In genomic region chr4:126448093-126448820, GRCh38 we compare ENCODE assay signal across 31 cellular contexts.
"Had no signal": no experiment of that assay in that cellular context is flagged by ENCODE, and none has a peak within 500 bp of the region (broad histone marks: within the 10 kb centered on the region; RNA-seq: fewer than 3 reads in every experiment).

No MANE protein-coding gene starts in this region.

- ATAC-seq: gastroesophageal sphincter; left cardiac atrium; naive thymus-derived CD4-positive, alpha-beta T cell; pancreas; sciatic nerve; stimulated activated naive CD8-positive, alpha-beta T cell treated with anti-CD3 and anti-CD28 coated beads, Interleukin-15, Interleukin-2, amounts not matched to agents 100 U/mL and 50 U/mL, for 24 hours had no signal

- H3K36me3 Mint-ChIP-seq: activated CD4-positive, alpha-beta memory T cell treated with anti-CD3 and anti-CD28 coated beads for 36 hours; activated naive CD4-positive, alpha-beta T cell treated with anti-CD3 and anti-CD28 coated beads, Interleukin-2, amount 10 ng/mL, durations not matched to agents 7 days and 5 days; activated naive CD8-positive, alpha-beta T cell treated with anti-CD3 and anti-CD28 coated beads, Interleukin-2, amount 10 ng/mL, durations not matched to agents 7 days and 5 days; naive thymus-derived CD4-positive, alpha-beta T cell had no signal

- FAIRE-seq: astrocyte, keratinocyte, pancreas, urothelium cell line had no signal

- H3K9me3 ChIP-seq: esophagus squamous epithelium, gastroesophageal sphincter, pancreas, prostate gland, thoracic aorta had no signal

- DNase-seq: activated CD4-positive, alpha-beta memory T cell treated with anti-CD3 and anti-CD28 coated beads for 36 hours; activated CD4-positive, alpha-beta T cell treated with anti-CD3 and anti-CD28 coated beads, Interleukin-2, amount 10 ng/mL, durations not matched to agents 24 days and 14 days; activated CD4-positive, CD25-positive, alpha-beta regulatory T cell treated with anti-CD3 and anti-CD28 coated beads, Interleukin-2, amount 50 U/mL, for 72 hours; activated CD8-positive, alpha-beta memory T cell treated with anti-CD3 and anti-CD28 coated beads, Interleukin-2, amount 50 U/mL, for 4 hours; activated gamma-delta T cell; activated naive CD4-positive, alpha-beta T cell treated with anti-CD3 and anti-CD28 coated beads, Interleukin-2, amount 10 ng/mL, durations not matched to agents 7 days and 5 days; activated naive CD8-positive, alpha-beta T cell treated with anti-CD3 and anti-CD28 coated beads, Interleukin-2, amount 10 ng/mL, durations not matched to agents 7 days and 5 days; activated T-cell treated with anti-CD3 and anti-CD28 coated beads, Interleukin-2, amount 50 U/mL, for 24 hours; brain microvascular endothelial cell; esophagus squamous epithelium; head of caudate nucleus; hippocampal formation; left cardiac atrium; mammary epithelial cell; midbrain; naive thymus-derived CD4-positive, alpha-beta T cell; nucleus accumbens; pancreas; retina; stimulated activated CD4-positive, alpha-beta T cell treated with anti-CD3 and anti-CD28 coated beads, Interleukin-12 subunit alpha, Interleukin-12 subunit beta, amount 100 ng/mL, for 4 hours; stimulated activated CD4-positive, alpha-beta T cell treated with anti-CD3 and anti-CD28 coated beads, Interleukin-4, amount 100 ng/mL, for 1 hour; stimulated activated naive CD8-positive, alpha-beta T cell treated with anti-CD3 and anti-CD28 coated beads, Interleukin-15, Interleukin-2, amounts not matched to agents 100 U/mL and 50 U/mL, for 24 hours had no signal

- H3K4me1 Mint-ChIP-seq: activated CD4-positive, alpha-beta T cell treated with anti-CD3 and anti-CD28 coated beads, Interleukin-2, amount 10 ng/mL, durations not matched to agents 24 days and 14 days; activated naive CD4-positive, alpha-beta T cell treated with anti-CD3 and anti-CD28 coated beads, Interleukin-2, amount 10 ng/mL, durations not matched to agents 7 days and 5 days; activated naive CD8-positive, alpha-beta T cell treated with anti-CD3 and anti-CD28 coated beads, Interleukin-2, amount 10 ng/mL, durations not matched to agents 7 days and 5 days; naive thymus-derived CD4-positive, alpha-beta T cell had no signal

- H3K4me3 Mint-ChIP-seq: activated CD4-positive, alpha-beta memory T cell treated with anti-CD3 and anti-CD28 coated beads for 36 hours; activated CD4-positive, alpha-beta T cell treated with anti-CD3 and anti-CD28 coated beads, Interleukin-2, amount 10 ng/mL, durations not matched to agents 24 days and 14 days; activated naive CD4-positive, alpha-beta T cell treated with anti-CD3 and anti-CD28 coated beads, Interleukin-2, amount 10 ng/mL, durations not matched to agents 7 days and 5 days; activated naive CD8-positive, alpha-beta T cell treated with anti-CD3 and anti-CD28 coated beads, Interleukin-2, amount 10 ng/mL, durations not matched to agents 7 days and 5 days; activated T-cell treated with anti-CD3 and anti-CD28 coated beads, Interleukin-2, amount 50 U/mL, for 24 hours; dendritic cell treated with granulocyte-macrophage colony-stimulating factor and Interleukin-4, amounts not matched to agents 40 ng/mL and 50 ng/mL, for 4 days; naive thymus-derived CD4-positive, alpha-beta T cell; T-helper 1 cell treated with Interleukin-12 subunit alpha and Interleukin-12 subunit beta and Interleukin-4 antibody, amounts not matched to agents 30 μg/mL and 1 μg/mL, for 36 hours had no signal

- H3K27me3 Mint-ChIP-seq: activated CD4-positive, alpha-beta memory T cell treated with anti-CD3 and anti-CD28 coated beads for 36 hours; activated CD4-positive, alpha-beta T cell treated with anti-CD3 and anti-CD28 coated beads, Interleukin-2, amount 10 ng/mL, durations not matched to agents 24 days and 14 days; activated naive CD4-positive, alpha-beta T cell treated with anti-CD3 and anti-CD28 coated beads, Interleukin-2, amount 10 ng/mL, durations not matched to agents 7 days and 5 days; activated naive CD8-positive, alpha-beta T cell treated with anti-CD3 and anti-CD28 coated beads, Interleukin-2, amount 10 ng/mL, durations not matched to agents 7 days and 5 days; activated T-cell treated with anti-CD3 and anti-CD28 coated beads, Interleukin-2, amount 50 U/mL, for 24 hours; dendritic cell treated with granulocyte-macrophage colony-stimulating factor and Interleukin-4, amounts not matched to agents 40 ng/mL and 50 ng/mL, for 4 days; naive thymus-derived CD4-positive, alpha-beta T cell had no signal

- H3K9me3 Mint-ChIP-seq: activated CD4-positive, alpha-beta T cell treated with anti-CD3 and anti-CD28 coated beads, Interleukin-2, amount 10 ng/mL, durations not matched to agents 24 days and 14 days; activated naive CD8-positive, alpha-beta T cell treated with anti-CD3 and anti-CD28 coated beads, Interleukin-2, amount 10 ng/mL, durations not matched to agents 7 days and 5 days had no signal

- H3K27ac Mint-ChIP-seq: activated CD4-positive, alpha-beta memory T cell treated with anti-CD3 and anti-CD28 coated beads for 36 hours; activated CD4-positive, alpha-beta T cell treated with anti-CD3 and anti-CD28 coated beads, Interleukin-2, amount 10 ng/mL, durations not matched to agents 24 days and 14 days; activated naive CD4-positive, alpha-beta T cell treated with anti-CD3 and anti-CD28 coated beads, Interleukin-2, amount 10 ng/mL, durations not matched to agents 7 days and 5 days; activated naive CD8-positive, alpha-beta T cell treated with anti-CD3 and anti-CD28 coated beads, Interleukin-2, amount 10 ng/mL, durations not matched to agents 7 days and 5 days; activated T-cell treated with anti-CD3 and anti-CD28 coated beads, Interleukin-2, amount 50 U/mL, for 24 hours; dendritic cell treated with granulocyte-macrophage colony-stimulating factor and Interleukin-4, amounts not matched to agents 40 ng/mL and 50 ng/mL, for 4 days; naive thymus-derived CD4-positive, alpha-beta T cell; T-helper 1 cell treated with Interleukin-12 subunit alpha and Interleukin-12 subunit beta and Interleukin-4 antibody, amounts not matched to agents 30 μg/mL and 1 μg/mL, for 36 hours had no signal
